ENCODE assay signal across 8 cellular contexts in genomic region chr13:66660013-66660804, GRCh38.
DNase-seq lines count a peak whose midpoint lies in the region; ATAC-seq and TF ChIP-seq lines count a peak whose summit lies in the region.

No MANE protein-coding gene starts in this region.

- peak overlapping the region; percentile 69 to 89 (median 80) for H3K4me3 Mint-ChIP-seq in naive B cell

- ATAC-seq in GM18873 (IDR thresholded peaks at IDR 0.05; ENCODE audit: low FRiP score, unreplicated experiment) (peak; percentile 84), HG02642 (IDR thresholded peaks at IDR 0.05; ENCODE audit: poor library complexity, unreplicated experiment) (peak; percentile 84), naive B cell (ENCODE audit: low read depth in 2 of 2) (peak; percentile 66 to 71), GM21717 (IDR thresholded peaks at IDR 0.05; ENCODE audit: unreplicated experiment) (no peak)

- H3K27ac ChIP-seq in RWPE1 (no peak overlapping the region), transverse colon (no peak overlapping the region), ovary (no peak overlapping the region)

- H3K4me3 ChIP-seq in transverse colon = no peak overlapping the region
- H3K4me3 ChIP-seq in ovary = no peak overlapping the region

- no peaks in the 10 kb centered on the region for H3K9me3 ChIP-seq in transverse colon
- H3K9me3 ChIP-seq in ovary = no peaks in the 10 kb centered on the region

- H3K4me1 ChIP-seq in transverse colon (peaks cover 0 to 5% (median 0%) of the 10 kb centered on the region in 4 donors), ovary (ENCODE audit: insufficient read depth) (no peaks in the 10 kb centered on the region)

- peak; percentile 11 for DNase-seq in RWPE1 (ENCODE audit: low spot score)
- DNase-seq in naive B cell = peak; percentile 11
- DNase-seq in transverse colon = no peak
- DNase-seq in T1000 (lab: John Stamatoyannopoulos, UW) = no peak
- no peak for DNase-seq in ovary

- POLR2A ChIA-PET in RWPE1 (lab: Yijun Ruan, JAX; ENCODE audit: low non-redundant PET) = no interaction called here

- H3K27ac Mint-ChIP-seq in naive B cell = peak overlapping the region; percentile 17 to 92 (median 70)

- WGBS in transverse colon (ENCODE audit: low coverage in 1 of 2), 2 donors = 80 to 83% methylated on average over 3 to 4 of the region's 4 CpGs
- WGBS in ovary, 3 donors = 63 to 81% (median 67%) methylated on average over 4 of the region's 4 CpGs

- no peaks in the 10 kb centered on the region for H3K27me3 ChIP-seq in transverse colon
- H3K27me3 ChIP-seq in ovary = no peaks in the 10 kb centered on the region

- no peak for TF ChIP-seq POLR2A in transverse colon (IDR thresholded peaks at IDR 0.05)
- no peak for TF ChIP-seq POLR2A in ovary (IDR thresholded peaks at IDR 0.05)

- H3K9me3 Mint-ChIP-seq in naive B cell = no peaks in the 10 kb centered on the region

- TF ChIP-seq CTCF in RWPE1 (conservative IDR thresholded peaks at IDR 0.05; ENCODE audit: low read depth) = no peak
- no peak for TF ChIP-seq CTCF in transverse colon (IDR thresholded peaks at IDR 0.05)
- TF ChIP-seq CTCF in ovary (IDR thresholded peaks at IDR 0.05) = no peak

- H3K36me3 Mint-ChIP-seq in naive B cell = no peaks in the 10 kb centered on the region

- intact Hi-C loops in transverse colon (cut with DNase I; ENCODE audit: low total_unique reads) (no loop called here), ovary (cut with DNase I) (no loop called here)

- CTCF ChIA-PET in RWPE1 (lab: Yijun Ruan, JAX) = interaction anchor here (0.6 kb wide), 1 partner anchor 42 kb away, joined by 3 read pairs; no protein-coding TSS in a partner anchor

- H3K4me1 Mint-ChIP-seq in naive B cell = peaks cover 31 to 47% (median 41%) of the 10 kb centered on the region in 3 donors

- TF ChIP-seq EP300 in transverse colon (IDR thresholded peaks at IDR 0.05; ENCODE audit: low read depth) (no peak), ovary (IDR thresholded peaks at IDR 0.05) (no peak)

- in situ Hi-C loops in transverse colon (cut with MboI; ENCODE audit: low pct_ligation_motif_present in 1 of 4, low pct_unique_long_range_greater_than_20kb in 1 of 4, low sequenced_read_pairs in 3 of 4) = no loop called here

- no peaks in the 10 kb centered on the region for H3K27me3 Mint-ChIP-seq in naive B cell

- H3K36me3 ChIP-seq in transverse colon (no peaks in the 10 kb centered on the region), ovary (no peaks in the 10 kb centered on the region)

Comparison
In these comparisons a context has a peak if more than half of its experiments do, and no peak if none do; other contexts are left out.
1. DNase-seq: peak in RWPE1 (single experiment) and naive B cell (single experiment); none in transverse colon (single experiment), T1000 (single experiment) and ovary (0 of 5).